In the genomic region with DNA sequence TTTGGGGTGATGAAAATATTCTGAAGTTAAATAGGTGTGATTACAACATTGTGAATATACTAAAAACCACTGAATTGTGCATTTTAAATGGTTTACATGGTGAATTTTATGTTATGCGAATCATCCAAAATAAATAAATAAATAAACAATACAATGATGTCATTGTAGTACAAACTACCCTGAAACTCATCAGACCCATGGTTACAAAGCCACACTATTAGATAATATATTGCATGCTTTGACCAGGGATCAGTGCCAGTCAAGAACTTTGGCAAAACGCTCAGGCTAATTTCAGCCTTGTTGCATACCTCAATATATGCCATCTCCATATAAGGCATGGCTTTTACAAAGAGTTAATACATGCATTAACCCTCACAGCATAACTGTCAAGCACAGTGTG, we compare ENCODE assay signal across 1 cellular context.
TF ChIP-seq lines count a peak whose summit lies in the region.

No MANE protein-coding gene starts in this region.

TF ChIP-seq in HepG2, 621 proteins besides CTCF, POLR2A, EP300 and RAD21:
- TF ChIP-seq SP140L (CRISPR knock-in tag; IDR thresholded peaks at IDR 0.05; ENCODE audit: borderline replicate concordance) (no peak), ATF7 (IDR thresholded peaks at IDR 0.05) (peak; percentile 42; the same call in 1 of the 2 replicates), ATF7 (CRISPR knock-in tag; IDR thresholded peaks at IDR 0.05) (no peak)
